In the genomic region with DNA sequence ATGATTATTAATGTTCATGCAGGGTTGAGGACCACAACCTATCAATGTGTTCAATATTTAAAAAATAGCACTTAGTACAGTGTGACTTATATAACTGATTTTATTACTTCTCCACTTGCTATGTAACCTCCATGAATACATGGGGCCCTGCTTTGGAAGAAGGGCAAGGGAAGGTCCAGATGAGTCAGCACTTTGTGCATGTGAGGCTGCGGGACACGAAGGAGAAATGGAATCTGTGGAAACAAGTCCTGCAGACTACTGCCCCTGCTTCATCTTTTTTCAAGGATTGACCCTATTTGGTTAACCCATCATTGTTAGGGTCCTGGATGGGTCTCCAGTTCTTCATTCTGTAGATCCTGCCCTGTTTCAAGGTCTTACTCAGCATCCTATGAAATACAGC, we compare ENCODE assay signal across 1 cellular context.
TF ChIP-seq lines count a peak whose summit lies in the region.

No MANE protein-coding gene starts in this region.

TF ChIP-seq in K562, 482 proteins besides CTCF, POLR2A, EP300 and RAD21 (continued from another document):
- TF ChIP-seq, protein P1, sequence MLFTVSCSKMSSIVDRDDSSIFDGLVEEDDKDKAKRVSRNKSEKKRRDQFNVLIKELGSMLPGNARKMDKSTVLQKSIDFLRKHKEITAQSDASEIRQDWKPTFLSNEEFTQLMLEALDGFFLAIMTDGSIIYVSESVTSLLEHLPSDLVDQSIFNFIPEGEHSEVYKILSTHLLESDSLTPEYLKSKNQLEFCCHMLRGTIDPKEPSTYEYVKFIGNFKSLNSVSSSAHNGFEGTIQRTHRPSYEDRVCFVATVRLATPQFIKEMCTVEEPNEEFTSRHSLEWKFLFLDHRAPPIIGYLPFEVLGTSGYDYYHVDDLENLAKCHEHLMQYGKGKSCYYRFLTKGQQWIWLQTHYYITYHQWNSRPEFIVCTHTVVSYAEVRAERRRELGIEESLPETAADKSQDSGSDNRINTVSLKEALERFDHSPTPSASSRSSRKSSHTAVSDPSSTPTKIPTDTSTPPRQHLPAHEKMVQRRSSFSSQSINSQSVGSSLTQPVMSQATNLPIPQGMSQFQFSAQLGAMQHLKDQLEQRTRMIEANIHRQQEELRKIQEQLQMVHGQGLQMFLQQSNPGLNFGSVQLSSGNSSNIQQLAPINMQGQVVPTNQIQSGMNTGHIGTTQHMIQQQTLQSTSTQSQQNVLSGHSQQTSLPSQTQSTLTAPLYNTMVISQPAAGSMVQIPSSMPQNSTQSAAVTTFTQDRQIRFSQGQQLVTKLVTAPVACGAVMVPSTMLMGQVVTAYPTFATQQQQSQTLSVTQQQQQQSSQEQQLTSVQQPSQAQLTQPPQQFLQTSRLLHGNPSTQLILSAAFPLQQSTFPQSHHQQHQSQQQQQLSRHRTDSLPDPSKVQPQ (CRISPR knock-in tag; IDR thresholded peaks at IDR 0.05; ENCODE audit: borderline replicate concordance) = no peak
- TF ChIP-seq KDM5B (IDR thresholded peaks at IDR 0.05; ENCODE audit: insufficient replicate concordance, low read depth, low read length) (no peak), HNRNPLL (IDR thresholded peaks at IDR 0.05; ENCODE audit: low read depth, low read length, poor library complexity, severe bottlenecking) (no peak), MAFF (IDR thresholded peaks at IDR 0.05; ENCODE audit: low read length) (peak; percentile 92), ZZZ3 (IDR thresholded peaks at IDR 0.05) (no peak), MCM2 (IDR thresholded peaks at IDR 0.05; ENCODE audit: low read depth) (no peak), RHOXF2B (CRISPR knock-in tag; conservative IDR thresholded peaks at IDR 0.05) (no peak), ZNF551 (CRISPR knock-in tag; IDR thresholded peaks at IDR 0.05) (no peak), GATA2 (CRISPR knock-in tag; IDR thresholded peaks at IDR 0.05) (no peak), C11orf30 (IDR thresholded peaks at IDR 0.05; ENCODE audit: low read depth) (peak; percentile 95), CBX1 (IDR thresholded peaks at IDR 0.05; ENCODE audit: low read depth) (no peak), ZNF583 (CRISPR knock-in tag; IDR thresholded peaks at IDR 0.05) (no peak), MAFG (tag; conservative IDR thresholded peaks at IDR 0.05) (peak; percentile 95), ZNF76 (CRISPR knock-in tag; IDR thresholded peaks at IDR 0.05; ENCODE audit: borderline replicate concordance) (no peak), NFXL1 (CRISPR knock-in tag; IDR thresholded peaks at IDR 0.05) (no peak), PRPF4 (IDR thresholded peaks at IDR 0.05; ENCODE audit: insufficient read depth, low read depth, low read length, poor library complexity, severe bottlenecking) (no peak), RBFOX2 (IDR thresholded peaks at IDR 0.05; ENCODE audit: low read depth, low read length) (no peak), NFE2L1 (tag; IDR thresholded peaks at IDR 0.05; ENCODE audit: borderline replicate concordance, low read depth) (peak; percentile 77), TFAM (CRISPR knock-in tag; conservative IDR thresholded peaks at IDR 0.05) (no peak), JUNB (CRISPR knock-in tag; conservative IDR thresholded peaks at IDR 0.05) (no peak), BCL6 (CRISPR knock-in tag; IDR thresholded peaks at IDR 0.05) (no peak), LARP7 (IDR thresholded peaks at IDR 0.05) (no peak), ZNF212 (CRISPR knock-in tag; IDR thresholded peaks at IDR 0.05) (no peak), L3MBTL2 (IDR thresholded peaks at IDR 0.05) (peak; percentile 80), PHB (CRISPR knock-in tag; IDR thresholded peaks at IDR 0.05) (no peak), FUS (optimal IDR thresholded peaks at IDR 0.05; ENCODE audit: low read depth, low read length) (no peak), MED1 (CRISPR knock-in tag; IDR thresholded peaks at IDR 0.05; ENCODE audit: borderline replicate concordance) (no peak), STAG1 (CRISPR knock-in tag; IDR thresholded peaks at IDR 0.05; ENCODE audit: borderline replicate concordance) (no peak), NUFIP1 (IDR thresholded peaks at IDR 0.05; ENCODE audit: partially characterized antibody) (no peak), SLC30A9 (CRISPR knock-in tag; IDR thresholded peaks at IDR 0.05) (no peak)
- TF ChIP-seq, protein P2, sequence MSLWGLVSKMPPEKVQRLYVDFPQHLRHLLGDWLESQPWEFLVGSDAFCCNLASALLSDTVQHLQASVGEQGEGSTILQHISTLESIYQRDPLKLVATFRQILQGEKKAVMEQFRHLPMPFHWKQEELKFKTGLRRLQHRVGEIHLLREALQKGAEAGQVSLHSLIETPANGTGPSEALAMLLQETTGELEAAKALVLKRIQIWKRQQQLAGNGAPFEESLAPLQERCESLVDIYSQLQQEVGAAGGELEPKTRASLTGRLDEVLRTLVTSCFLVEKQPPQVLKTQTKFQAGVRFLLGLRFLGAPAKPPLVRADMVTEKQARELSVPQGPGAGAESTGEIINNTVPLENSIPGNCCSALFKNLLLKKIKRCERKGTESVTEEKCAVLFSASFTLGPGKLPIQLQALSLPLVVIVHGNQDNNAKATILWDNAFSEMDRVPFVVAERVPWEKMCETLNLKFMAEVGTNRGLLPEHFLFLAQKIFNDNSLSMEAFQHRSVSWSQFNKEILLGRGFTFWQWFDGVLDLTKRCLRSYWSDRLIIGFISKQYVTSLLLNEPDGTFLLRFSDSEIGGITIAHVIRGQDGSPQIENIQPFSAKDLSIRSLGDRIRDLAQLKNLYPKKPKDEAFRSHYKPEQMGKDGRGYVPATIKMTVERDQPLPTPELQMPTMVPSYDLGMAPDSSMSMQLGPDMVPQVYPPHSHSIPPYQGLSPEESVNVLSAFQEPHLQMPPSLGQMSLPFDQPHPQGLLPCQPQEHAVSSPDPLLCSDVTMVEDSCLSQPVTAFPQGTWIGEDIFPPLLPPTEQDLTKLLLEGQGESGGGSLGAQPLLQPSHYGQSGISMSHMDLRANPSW (CRISPR knock-in tag; IDR thresholded peaks at IDR 0.05) = no peak
- TF ChIP-seq, protein P3, sequence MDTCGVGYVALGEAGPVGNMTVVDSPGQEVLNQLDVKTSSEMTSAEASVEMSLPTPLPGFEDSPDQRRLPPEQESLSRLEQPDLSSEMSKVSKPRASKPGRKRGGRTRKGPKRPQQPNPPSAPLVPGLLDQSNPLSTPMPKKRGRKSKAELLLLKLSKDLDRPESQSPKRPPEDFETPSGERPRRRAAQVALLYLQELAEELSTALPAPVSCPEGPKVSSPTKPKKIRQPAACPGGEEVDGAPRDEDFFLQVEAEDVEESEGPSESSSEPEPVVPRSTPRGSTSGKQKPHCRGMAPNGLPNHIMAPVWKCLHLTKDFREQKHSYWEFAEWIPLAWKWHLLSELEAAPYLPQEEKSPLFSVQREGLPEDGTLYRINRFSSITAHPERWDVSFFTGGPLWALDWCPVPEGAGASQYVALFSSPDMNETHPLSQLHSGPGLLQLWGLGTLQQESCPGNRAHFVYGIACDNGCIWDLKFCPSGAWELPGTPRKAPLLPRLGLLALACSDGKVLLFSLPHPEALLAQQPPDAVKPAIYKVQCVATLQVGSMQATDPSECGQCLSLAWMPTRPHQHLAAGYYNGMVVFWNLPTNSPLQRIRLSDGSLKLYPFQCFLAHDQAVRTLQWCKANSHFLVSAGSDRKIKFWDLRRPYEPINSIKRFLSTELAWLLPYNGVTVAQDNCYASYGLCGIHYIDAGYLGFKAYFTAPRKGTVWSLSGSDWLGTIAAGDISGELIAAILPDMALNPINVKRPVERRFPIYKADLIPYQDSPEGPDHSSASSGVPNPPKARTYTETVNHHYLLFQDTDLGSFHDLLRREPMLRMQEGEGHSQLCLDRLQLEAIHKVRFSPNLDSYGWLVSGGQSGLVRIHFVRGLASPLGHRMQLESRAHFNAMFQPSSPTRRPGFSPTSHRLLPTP (IDR thresholded peaks at IDR 0.05; ENCODE audit: borderline replicate concordance, extremely low read depth, insufficient read length) = no peak
- TF ChIP-seq, protein P4, sequence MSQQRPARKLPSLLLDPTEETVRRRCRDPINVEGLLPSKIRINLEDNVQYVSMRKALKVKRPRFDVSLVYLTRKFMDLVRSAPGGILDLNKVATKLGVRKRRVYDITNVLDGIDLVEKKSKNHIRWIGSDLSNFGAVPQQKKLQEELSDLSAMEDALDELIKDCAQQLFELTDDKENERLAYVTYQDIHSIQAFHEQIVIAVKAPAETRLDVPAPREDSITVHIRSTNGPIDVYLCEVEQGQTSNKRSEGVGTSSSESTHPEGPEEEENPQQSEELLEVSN (IDR thresholded peaks at IDR 0.05; ENCODE audit: borderline replicate concordance in 1 of 2, extremely low read depth in 1 of 2, insufficient read depth in 1 of 2, insufficient read length in 1 of 2, low read depth in 1 of 2, low read length in 1 of 2, poor library complexity in 1 of 2, severe bottlenecking in 1 of 2) = peak in 1 of 2 experiments; percentile 43
- TF ChIP-seq, protein P5, sequence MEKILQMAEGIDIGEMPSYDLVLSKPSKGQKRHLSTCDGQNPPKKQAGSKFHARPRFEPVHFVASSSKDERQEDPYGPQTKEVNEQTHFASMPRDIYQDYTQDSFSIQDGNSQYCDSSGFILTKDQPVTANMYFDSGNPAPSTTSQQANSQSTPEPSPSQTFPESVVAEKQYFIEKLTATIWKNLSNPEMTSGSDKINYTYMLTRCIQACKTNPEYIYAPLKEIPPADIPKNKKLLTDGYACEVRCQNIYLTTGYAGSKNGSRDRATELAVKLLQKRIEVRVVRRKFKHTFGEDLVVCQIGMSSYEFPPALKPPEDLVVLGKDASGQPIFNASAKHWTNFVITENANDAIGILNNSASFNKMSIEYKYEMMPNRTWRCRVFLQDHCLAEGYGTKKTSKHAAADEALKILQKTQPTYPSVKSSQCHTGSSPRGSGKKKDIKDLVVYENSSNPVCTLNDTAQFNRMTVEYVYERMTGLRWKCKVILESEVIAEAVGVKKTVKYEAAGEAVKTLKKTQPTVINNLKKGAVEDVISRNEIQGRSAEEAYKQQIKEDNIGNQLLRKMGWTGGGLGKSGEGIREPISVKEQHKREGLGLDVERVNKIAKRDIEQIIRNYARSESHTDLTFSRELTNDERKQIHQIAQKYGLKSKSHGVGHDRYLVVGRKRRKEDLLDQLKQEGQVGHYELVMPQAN (IDR thresholded peaks at IDR 0.05; ENCODE audit: borderline replicate concordance) = no peak
TF ChIP-seq in K562: peak in this region for 12.
